26 cellular contexts compared by ENCODE assay signal in the genomic region with DNA sequence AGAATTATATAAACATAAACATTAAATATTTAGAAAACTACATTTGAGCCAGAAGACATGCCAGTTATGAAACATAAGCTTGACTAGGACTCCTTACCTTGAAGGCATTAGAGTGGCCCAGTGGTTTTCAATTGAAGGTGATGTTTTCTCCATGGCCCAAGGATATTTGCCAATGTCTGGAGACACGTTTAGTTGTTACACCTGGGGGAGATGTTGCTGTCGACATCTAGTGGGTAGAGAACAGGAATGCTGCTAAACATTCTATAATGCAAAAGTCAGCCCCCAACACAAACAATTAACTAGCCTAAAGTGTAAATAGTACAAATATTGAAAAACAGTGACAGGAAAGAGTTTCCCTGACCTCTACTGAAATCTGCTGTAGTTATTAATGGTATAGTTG.
"Had no signal": no experiment of that assay in that cellular context is flagged by ENCODE, and none has a peak within 500 bp of the region (broad histone marks: within the 10 kb centered on the region; RNA-seq: fewer than 3 reads in every experiment).

No MANE protein-coding gene starts in this region.

- H3K4me3 ChIP-seq: dorsolateral prefrontal cortex, gastrocnemius medialis, lower lobe of right lung, ovary, psoas muscle, skin epidermis, stomach, testis, tibial artery, upper lobe of left lung had no signal

- H3K27me3 ChIP-seq: dorsolateral prefrontal cortex, gastrocnemius medialis, ovary, stomach, testis, tibial artery, upper lobe of left lung had no signal

- H3K9me3 ChIP-seq: gastrocnemius medialis, lower lobe of right lung, ovary, psoas muscle, testis, tibial artery, upper lobe of left lung had no signal

- H3K36me3 ChIP-seq: gastrocnemius medialis, lower lobe of right lung, ovary, stomach, tibial artery, upper lobe of left lung had no signal

- DNase-seq: dorsolateral prefrontal cortex; effector CD4-positive, alpha-beta T cell; foreskin fibroblast; gastrocnemius medialis; head of caudate nucleus; left ventricle myocardium superior; lower lobe of right lung; natural killer cell; occipital lobe; ovary; psoas muscle; right cardiac atrium; stimulated activated CD4-positive, alpha-beta T cell treated with anti-CD3 and anti-CD28 coated beads, Interleukin-15, amount 100 ng/mL, for 24 hours; stimulated activated CD4-positive, alpha-beta T cell treated with anti-CD3 and anti-CD28 coated beads, Interleukin-4, amount 100 ng/mL, for 1 hour; stimulated activated naive CD4-positive, alpha-beta T cell treated with Interleukin-2 at 50 U/mL for 16 hours; stomach; testis; tibial artery had no signal

- FAIRE-seq: colon, keratinocyte, urothelium cell line had no signal

- ATAC-seq: esophagus mucosa; gastrocnemius medialis; left ventricle myocardium superior; lower lobe of right lung; natural killer cell; psoas muscle; right cardiac atrium; stimulated activated effector memory CD8-positive, alpha-beta T cell treated with anti-CD3 and anti-CD28 coated beads, Interleukin-12 subunit alpha, Interleukin-12 subunit beta, amount 100 ng/mL, for 72 hours had no signal

- H3K27ac Mint-ChIP-seq: natural killer cell; stimulated activated effector memory CD8-positive, alpha-beta T cell treated with anti-CD3 and anti-CD28 coated beads, Interleukin-12 subunit alpha, Interleukin-12 subunit beta, amount 100 ng/mL, for 72 hours had no signal

- H3K36me3 Mint-ChIP-seq: natural killer cell; stimulated activated effector memory CD8-positive, alpha-beta T cell treated with anti-CD3 and anti-CD28 coated beads, Interleukin-12 subunit alpha, Interleukin-12 subunit beta, amount 100 ng/mL, for 72 hours had no signal

- H3K4me1 Mint-ChIP-seq: natural killer cell; stimulated activated effector memory CD8-positive, alpha-beta T cell treated with anti-CD3 and anti-CD28 coated beads, Interleukin-12 subunit alpha, Interleukin-12 subunit beta, amount 100 ng/mL, for 72 hours had no signal

- H3K4me3 Mint-ChIP-seq: natural killer cell; stimulated activated effector memory CD8-positive, alpha-beta T cell treated with anti-CD3 and anti-CD28 coated beads, Interleukin-12 subunit alpha, Interleukin-12 subunit beta, amount 100 ng/mL, for 72 hours had no signal

- H3K4me1 ChIP-seq: gastrocnemius medialis, lower lobe of right lung, psoas muscle, stomach, testis, tibial artery, upper lobe of left lung had no signal

- H3K27ac ChIP-seq: dorsolateral prefrontal cortex, epithelial cell of prostate, gastrocnemius medialis, lower lobe of right lung, ovary, psoas muscle, skin epidermis, stomach, testis, tibial artery, upper lobe of left lung had no signal
